In genomic region chr2:118852605-118853128, GRCh38 we compare ENCODE assay signal across 16 cellular contexts. TPM values are rescaled to one million over a fixed set of nuclear protein-coding genes. Genes with fewer than 3 reads are reported as not detected.
DNase-seq lines count a peak whose midpoint lies in the region; ATAC-seq, FAIRE-seq and TF ChIP-seq lines count a peak whose summit lies in the region.
"Had no signal": no experiment of that assay in that cellular context is flagged by ENCODE, and none has a peak within 500 bp of the region (broad histone marks: within the 10 kb centered on the region; RNA-seq: fewer than 3 reads in every experiment).

No MANE protein-coding gene starts in this region.

- H3K79me2 ChIP-seq in astrocyte (ENCODE audit: insufficient read depth, low read length): no peaks in the 10 kb centered on the region

- no peak for TF ChIP-seq CTCF in AG10803 (conservative IDR thresholded peaks at IDR 0.05; ENCODE audit: low read length)
- no peak for TF ChIP-seq CTCF in astrocyte (IDR thresholded peaks at IDR 0.05; ENCODE audit: insufficient read depth, low read depth, low read length)
- no peak for TF ChIP-seq CTCF in nephron progenitor cell (IDR thresholded peaks at IDR 0.05)

- H3K27ac ChIP-seq in astrocyte (ENCODE audit: low read depth, low read length): no peak overlapping the region
- H3K27ac ChIP-seq: BLaER1 treated with 17β-estradiol and CSF1 and Interleukin-3, amounts not matched to agents 10 nM and 100 nM; thoracic aorta; VCaP had no signal

- H3K36me3 Mint-ChIP-seq in astrocyte (ENCODE audit: low read depth, unreplicated experiment): no peaks in the 10 kb centered on the region
- no peaks in the 10 kb centered on the region for H3K36me3 Mint-ChIP-seq in nephron progenitor cell (ENCODE audit: low read depth)

- no peaks in the 10 kb centered on the region for H3K36me3 ChIP-seq in astrocyte (ENCODE audit: insufficient read depth, low read length)
- H3K36me3 ChIP-seq: BLaER1 treated with 17β-estradiol and CSF1 and Interleukin-3, amounts not matched to agents 10 nM and 100 nM; thoracic aorta had no signal

- ATAC-seq in GM19324 (IDR thresholded peaks at IDR 0.05; ENCODE audit: low FRiP score, unreplicated experiment): no peak
- no peak for ATAC-seq in activated CD4-positive, CD25-positive, alpha-beta regulatory T cell treated with anti-CD3 and anti-CD28 coated beads, Interleukin-2, amount 50 U/mL, for 24 hours

- peak overlapping the region; percentile 38 for H3K4me3 ChIP-seq in AG10803 (ENCODE audit: low read length)
- no peak overlapping the region for H3K4me3 ChIP-seq in astrocyte (ENCODE audit: insufficient read depth, low read depth, low read length)
- H3K4me3 ChIP-seq: BLaER1 treated with 17β-estradiol and CSF1 and Interleukin-3, amounts not matched to agents 10 nM and 100 nM; thoracic aorta had no signal

- peaks cover 7% of the 10 kb centered on the region for H3K4me1 ChIP-seq in astrocyte (ENCODE audit: insufficient read depth, low read length)

- DNase-seq in AG10803 (ENCODE audit: low read depth): no peak
- peak; percentile 35 for DNase-seq in GM04504 (ENCODE audit: low read depth)
- no peak for DNase-seq in astrocyte (ENCODE audit: low read depth)
- no peak for DNase-seq in nephron progenitor cell
- DNase-seq in T-helper 1 cell: no peak
- no peak for DNase-seq in NCI-H748 (lab: John Stamatoyannopoulos, UW; ENCODE audit: unreplicated experiment)
- DNase-seq: effector CD4-positive, alpha-beta T cell; NCI-H1436; NCI-H345 had no signal

- H3K9me3 ChIP-seq in astrocyte (ENCODE audit: insufficient read depth, low read depth, low read length): peaks cover 3% of the 10 kb centered on the region
- H3K9me3 ChIP-seq: thoracic aorta had no signal

- H3K27me3 ChIP-seq in astrocyte (ENCODE audit: insufficient read depth, low read length): peaks cover 91% of the 10 kb centered on the region

- FAIRE-seq in astrocyte (lab: Jason Lieb, UNC): no peak

- no peak overlapping the region for H2AFZ ChIP-seq in astrocyte (ENCODE audit: low read depth, low read length)

- peaks cover 5% of the 10 kb centered on the region for H4K20me1 ChIP-seq in astrocyte (ENCODE audit: insufficient read depth, low read length)

- H3K9ac ChIP-seq in astrocyte (ENCODE audit: low read length): peak overlapping the region; percentile 43
- H3K9ac ChIP-seq: BLaER1 treated with 17β-estradiol and CSF1 and Interleukin-3, amounts not matched to agents 10 nM and 100 nM had no signal

- H3K4me1 Mint-ChIP-seq in astrocyte (ENCODE audit: low read depth, unreplicated experiment) (no peaks in the 10 kb centered on the region), nephron progenitor cell (peaks cover 45% of the 10 kb centered on the region)

- H3K4me2 ChIP-seq in astrocyte (ENCODE audit: low read length): peak overlapping the region; percentile 52
- H3K4me2 ChIP-seq: BLaER1 treated with 17β-estradiol and CSF1 and Interleukin-3, amounts not matched to agents 10 nM and 100 nM had no signal

- H3K4me3 Mint-ChIP-seq in astrocyte (ENCODE audit: unreplicated experiment): no peak overlapping the region
- H3K4me3 Mint-ChIP-seq in nephron progenitor cell: peak overlapping the region; percentile 59

- H3K27ac Mint-ChIP-seq in astrocyte (ENCODE audit: unreplicated experiment) (no peak overlapping the region), nephron progenitor cell (no peak overlapping the region)

- H3K27me3 Mint-ChIP-seq in astrocyte (ENCODE audit: low read depth, unreplicated experiment) (peaks cover 82% of the 10 kb centered on the region), nephron progenitor cell (ENCODE audit: low read depth, poor library complexity) (peaks cover 100% of the 10 kb centered on the region)

- H3K9me3 Mint-ChIP-seq in astrocyte (ENCODE audit: unreplicated experiment) (peaks cover 26% of the 10 kb centered on the region), nephron progenitor cell (peaks cover 4% of the 10 kb centered on the region)

RNA-seq across cellular contexts. Expression of gene EN1, which starts 5.2 kb away (rescaled TPM):
- 0.09 TPM in 1 of 2 replicates, not detected in the other for total RNA-seq in astrocyte
- total RNA-seq: liver, OCI-LY7, thoracic aorta had no signal
